Comparison of ENCODE assay signal across 7 cellular contexts in the genomic region with DNA sequence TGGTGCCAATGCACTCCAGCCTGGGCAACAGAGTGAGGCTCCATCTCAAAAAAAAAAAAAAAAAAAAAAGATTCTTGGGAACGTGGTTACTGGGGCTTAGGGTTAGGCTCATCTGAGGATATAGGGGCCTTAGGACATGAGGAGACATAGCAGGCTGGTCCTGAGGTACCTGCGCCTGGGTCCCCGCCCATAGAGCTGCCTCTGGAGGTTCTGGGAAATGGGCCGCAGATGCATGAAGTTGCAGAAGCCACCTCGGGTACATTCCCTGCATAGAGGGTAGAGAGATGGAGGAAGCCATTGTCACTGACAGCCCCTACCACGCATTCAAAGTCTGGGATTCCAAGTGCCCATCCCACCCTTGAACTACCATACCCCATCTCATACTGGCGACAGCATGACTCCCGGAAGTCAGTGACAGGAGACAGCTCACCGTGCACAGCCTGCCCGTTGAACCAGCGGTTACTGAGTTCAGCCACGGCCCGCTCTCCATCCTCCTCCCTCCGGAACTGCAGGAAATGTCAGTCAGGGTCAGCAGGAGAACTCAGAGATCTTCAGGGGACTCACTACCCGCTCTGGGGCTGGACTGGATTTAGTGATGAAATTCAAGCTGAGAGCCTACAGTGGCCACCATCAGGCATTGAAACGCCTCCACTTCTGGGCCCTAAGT. TPM values are rescaled to one million over a fixed set of nuclear protein-coding genes. Genes with fewer than 3 reads are reported as not detected.
DNase-seq lines count a peak whose midpoint lies in the region; ATAC-seq and TF ChIP-seq lines count a peak whose summit lies in the region.
"Had no signal": no experiment of that assay in that cellular context is flagged by ENCODE, and none has a peak within 500 bp of the region (broad histone marks: within the 10 kb centered on the region; RNA-seq: fewer than 3 reads in every experiment).

No MANE protein-coding gene starts in this region.

- intact Hi-C loops in breast epithelium (cut with DNase I; ENCODE audit: low total_unique reads) = no loop called here
- intact Hi-C loops in psoas muscle (cut with DNase I) = no loop called here

- H3K9me3 Mint-ChIP-seq in HFFc6 = no peaks in the 10 kb centered on the region

- no peaks in the 10 kb centered on the region for H3K9me3 ChIP-seq in Karpas-422 (ENCODE audit: low read length)
- no peaks in the 10 kb centered on the region for H3K9me3 ChIP-seq in breast epithelium
- no peaks in the 10 kb centered on the region for H3K9me3 ChIP-seq in psoas muscle

- H2AFZ ChIP-seq in Karpas-422 (ENCODE audit: low read length) = no peak overlapping the region

- DNase-seq in Karpas-422 (no peak), breast epithelium (ENCODE audit: low spot score in 2 of 2) (no peak), psoas muscle (no peak), HFFc6 (no peak)
- DNase-seq in stimulated activated naive CD4-positive, alpha-beta T cell (lab: John Stamatoyannopoulos, UW) = no peak

- H3K79me2 ChIP-seq in Karpas-422 (ENCODE audit: low read length) = peaks cover 24% of the 10 kb centered on the region

- no peak overlapping the region for H3K27ac Mint-ChIP-seq in HFFc6

- H3K9me2 ChIP-seq in Karpas-422 (replicated peaks; ENCODE audit: insufficient read depth, low read length) = no peaks in the 10 kb centered on the region

- no peak overlapping the region for H3K4me3 Mint-ChIP-seq in HFFc6

- H3K4me1 ChIP-seq in Karpas-422 (ENCODE audit: low read length) (peaks cover 59% of the 10 kb centered on the region), breast epithelium (peaks cover 6 to 23% of the 10 kb centered on the region in 2 donors), psoas muscle (peaks cover 42% of the 10 kb centered on the region)

- H3K4me2 ChIP-seq in Karpas-422 (ENCODE audit: low read depth, low read length, poor library complexity, severe bottlenecking) = peak overlapping the region; percentile 98

- TF ChIP-seq POLR2A in breast epithelium (IDR thresholded peaks at IDR 0.05) = no peak

- no peak for ATAC-seq in psoas muscle
- no peak for ATAC-seq in GM18498 (IDR thresholded peaks at IDR 0.05; ENCODE audit: unreplicated experiment)

- H3K4me1 Mint-ChIP-seq in HFFc6 (ENCODE audit: low read depth) = peaks cover 47% of the 10 kb centered on the region

- TF ChIP-seq CTCF in breast epithelium (IDR thresholded peaks at IDR 0.05) (no peak), psoas muscle (IDR thresholded peaks at IDR 0.05) (no peak), HFFc6 (IDR thresholded peaks at IDR 0.05) (no peak)

- no peaks in the 10 kb centered on the region for H4K20me1 ChIP-seq in Karpas-422 (ENCODE audit: insufficient read depth, low read depth, low read length)

- H3K9ac ChIP-seq in Karpas-422 (ENCODE audit: low read length) = peak overlapping the region; percentile 86

- WGBS in psoas muscle, 3 donors = 85 to 87% (median 87%) methylated on average over 16 of the region's 16 CpGs

- H3K36me3 ChIP-seq in Karpas-422 (ENCODE audit: insufficient read depth, low read length) = no peaks in the 10 kb centered on the region
- H3K36me3 ChIP-seq in breast epithelium = no peaks in the 10 kb centered on the region
- peaks cover 0 to 36% of the 10 kb centered on the region in 2 donors for H3K36me3 ChIP-seq in psoas muscle (ENCODE audit: insufficient read depth in 1 of 2, low read depth in 1 of 2)

- H3K27ac ChIP-seq in Karpas-422 (ENCODE audit: low read length) (no peak overlapping the region), breast epithelium (peak overlapping the region in 1 of 2 donors; percentile 100), psoas muscle (peak overlapping the region; percentile 100)

- H3K27me3 ChIP-seq in Karpas-422 (ENCODE audit: low read length) (no peaks in the 10 kb centered on the region), breast epithelium (no peaks in the 10 kb centered on the region), psoas muscle (ENCODE audit: insufficient read depth in 3 of 3, low read length in 2 of 3) (no peaks in the 10 kb centered on the region)

- H3K27me3 Mint-ChIP-seq in HFFc6 (ENCODE audit: insufficient read depth) = peaks cover 8% of the 10 kb centered on the region

- H3K36me3 Mint-ChIP-seq in HFFc6 (ENCODE audit: low read depth) = peaks cover 13% of the 10 kb centered on the region

- H3K4me3 ChIP-seq in Karpas-422 (ENCODE audit: low read length) = peak overlapping the region; percentile 84
- H3K4me3 ChIP-seq in breast epithelium = peak overlapping the region in 2 of 3 donors; percentile 97 to 98
- H3K4me3 ChIP-seq in psoas muscle = peak overlapping the region; percentile 89

RNA-seq across cellular contexts. Expression of a gene that starts 1.4 kb away (rescaled TPM):
- 31.7 and 50.4 TPM in 2 replicates for total RNA-seq in Karpas-422 (2014; rRNA removed; shearing (Covaris generic); ENCODE audit: low replicate concordance)
- 10 to 100 TPM; 15.7 to 37.5 (median 19.5) TPM for total RNA-seq in breast epithelium
- 10 to 100 TPM; 13.3 to 28.7 (median 19.6) TPM for total RNA-seq in psoas muscle
- 10 to 100 TPM; 12.3 to 26.6 (median 13.6) TPM for polyA plus RNA-seq in psoas muscle
- total RNA-seq in HFFc6 (2021; fragmentation: NEBNext Ultra II Directional; extraction: Animal tissue kit (Norgen Biotek cat#: 25700)) = 10 to 100 TPM; 18.0 to 20.8 (median 18.7) TPM

RNA-seq across cellular contexts. Expression of a gene that starts 1.5 kb away (rescaled TPM):
- 1.5 and 15.2 TPM in 2 replicates for total RNA-seq in Karpas-422 (2014; rRNA removed; shearing (Covaris generic); ENCODE audit: low replicate concordance)
- 10 to 100 TPM in 2 of 3 donors, 1 to 10 TPM in 1; 8.8 to 16.1 (median 14.1) TPM for total RNA-seq in breast epithelium
- 10 to 100 TPM in 1 of 4 donors, 1 to 10 TPM in 3; 2.0 to 12.4 (median 2.4) TPM for total RNA-seq in psoas muscle
- 10 to 100 TPM in 1 of 3 donors, 1 to 10 TPM in 2; 5.8 to 11.9 (median 9.9) TPM for polyA plus RNA-seq in psoas muscle
- total RNA-seq in HFFc6 (2021; fragmentation: NEBNext Ultra II Directional; extraction: Animal tissue kit (Norgen Biotek cat#: 25700)) = 1 to 10 TPM in 4 of 6 experiments, under 1 TPM in 2; 0.76 to 2.8 (median 1.4) TPM

RNA-seq across cellular contexts. Expression of a gene that starts 1.7 kb away (rescaled TPM):
- 47.7 and 112 TPM in 2 replicates for total RNA-seq in Karpas-422 (2014; rRNA removed; shearing (Covaris generic); ENCODE audit: low replicate concordance)
- total RNA-seq in breast epithelium = 10 to 100 TPM; 37.4 to 54.1 (median 54.0) TPM
- 10 to 100 TPM; 34.7 to 41.0 (median 36.7) TPM for total RNA-seq in psoas muscle
- 100 to 1,000 TPM in 1 of 3 donors, 10 to 100 TPM in 2; 61.6 to 116 (median 67.7) TPM for polyA plus RNA-seq in psoas muscle
- total RNA-seq in HFFc6 (2021; fragmentation: NEBNext Ultra II Directional; extraction: Animal tissue kit (Norgen Biotek cat#: 25700)) = 10 to 100 TPM; 68.2 to 86.6 (median 74.9) TPM

RNA-seq across cellular contexts. Expression of a gene that starts 4.6 kb away (rescaled TPM):
- 5.9 and 12.4 TPM in 2 replicates for total RNA-seq in Karpas-422 (2014; rRNA removed; shearing (Covaris generic); ENCODE audit: low replicate concordance)
- 10 to 100 TPM; 12.8 to 15.4 (median 14.2) TPM for total RNA-seq in breast epithelium
- 10 to 100 TPM in 1 of 4 donors, 1 to 10 TPM in 3; 3.1 to 14.5 (median 7.9) TPM for total RNA-seq in psoas muscle
- 10 to 100 TPM; 17.8 to 26.8 (median 23.1) TPM for polyA plus RNA-seq in psoas muscle
- total RNA-seq in HFFc6 (2021; fragmentation: NEBNext Ultra II Directional; extraction: Animal tissue kit (Norgen Biotek cat#: 25700)) = 1 to 10 TPM; 6.0 to 9.9 (median 8.7) TPM

RNA-seq across cellular contexts. Expression of a gene that starts 13.1 kb away (rescaled TPM):
- 0.18 and 1.5 TPM in 2 replicates for total RNA-seq in Karpas-422 (2014; rRNA removed; shearing (Covaris generic); ENCODE audit: low replicate concordance)
- total RNA-seq in breast epithelium (100 to 1,000 TPM in 1 of 3 donors, 10 to 100 TPM in 2; 31.0 to 144 (median 81.9) TPM), psoas muscle (1,000 to 10,000 TPM in 1 of 4 donors, 100 to 1,000 TPM in 3; 656 to 1,308 (median 674) TPM)
- polyA plus RNA-seq in psoas muscle = 100 to 1,000 TPM; 303 to 719 (median 476) TPM
- 100 to 1,000 TPM in 1 of 6 experiments, 10 to 100 TPM in 5; 37.0 to 122 (median 43.9) TPM for total RNA-seq in HFFc6 (2021; fragmentation: NEBNext Ultra II Directional; extraction: Animal tissue kit (Norgen Biotek cat#: 25700))
- total RNA-seq: HT1080 had no signal
